Comparison of ENCODE assay signal across 15 cellular contexts in the genomic region with DNA sequence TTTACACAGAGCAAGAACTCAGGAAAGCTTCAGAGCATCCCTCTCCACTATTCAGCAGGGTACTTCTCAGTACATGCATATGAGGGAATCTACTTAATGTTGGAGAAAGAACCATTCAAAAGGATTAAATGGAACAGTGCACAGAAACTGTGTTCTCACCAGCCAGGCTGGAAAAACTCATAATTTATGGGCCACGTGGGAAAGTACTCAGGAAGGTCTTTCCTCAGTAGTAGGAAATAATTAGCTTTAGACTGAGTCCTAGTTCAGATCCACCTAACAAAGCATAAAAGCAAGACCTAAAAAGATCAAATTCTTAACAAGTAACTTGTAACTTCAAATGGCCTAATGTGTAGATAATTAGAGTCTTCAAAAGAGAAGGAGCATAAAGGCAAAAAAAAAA.
DNase-seq lines count a peak whose midpoint lies in the region; ATAC-seq and TF ChIP-seq lines count a peak whose summit lies in the region.
"Had no signal": no experiment of that assay in that cellular context is flagged by ENCODE, and none has a peak within 500 bp of the region (broad histone marks: within the 10 kb centered on the region; RNA-seq: fewer than 3 reads in every experiment).

No MANE protein-coding gene starts in this region.

- no peaks in the 10 kb centered on the region for H3K9me3 Mint-ChIP-seq in CD4-positive, CD25-positive, alpha-beta regulatory T cell
- no peaks in the 10 kb centered on the region for H3K9me3 Mint-ChIP-seq in nephron
- no peaks in the 10 kb centered on the region for H3K9me3 Mint-ChIP-seq in activated CD8-positive, alpha-beta memory T cell treated with anti-CD3 and anti-CD28 coated beads, Interleukin-2, amount 10 ng/mL, durations not matched to agents 7 days and 5 days (ENCODE audit: low read depth)
- H3K9me3 Mint-ChIP-seq: CD4-positive, alpha-beta memory T cell; GM23338; H9 had no signal

- no TSS peak for BruUV-seq in mammary epithelial cell (replicated peaks; lab: Mats Ljungman, UMichigan)

- H3K4me1 Mint-ChIP-seq in CD4-positive, CD25-positive, alpha-beta regulatory T cell: peaks cover 13 to 75% (median 42%) of the 10 kb centered on the region in 4 donors
- H3K4me1 Mint-ChIP-seq in nephron: peaks cover 28% of the 10 kb centered on the region
- H3K4me1 Mint-ChIP-seq in activated CD8-positive, alpha-beta memory T cell treated with anti-CD3 and anti-CD28 coated beads, Interleukin-2, amount 10 ng/mL, durations not matched to agents 7 days and 5 days: peaks cover 4% of the 10 kb centered on the region
- H3K4me1 Mint-ChIP-seq: B cell had no signal

- dilution Hi-C loops in mammary epithelial cell (cut with HindIII; ENCODE audit: low sequenced_read_pairs): no loop called here

- H3K36me3 Mint-ChIP-seq in CD4-positive, CD25-positive, alpha-beta regulatory T cell: peaks cover 35% of the 10 kb centered on the region
- no peaks in the 10 kb centered on the region for H3K36me3 Mint-ChIP-seq in nephron (ENCODE audit: low read depth)
- no peaks in the 10 kb centered on the region for H3K36me3 Mint-ChIP-seq in activated CD8-positive, alpha-beta memory T cell treated with anti-CD3 and anti-CD28 coated beads, Interleukin-2, amount 10 ng/mL, durations not matched to agents 7 days and 5 days
- H3K36me3 Mint-ChIP-seq: CD4-positive, alpha-beta memory T cell had no signal

- intact Hi-C loops in mammary epithelial cell (cut with micrococcal nuclease): no loop called here

- no peak overlapping the region for H3K9ac ChIP-seq in mammary epithelial cell (ENCODE audit: insufficient read depth, low read length)

- ATAC-seq in CD4-positive, CD25-positive, alpha-beta regulatory T cell (ENCODE audit: low read depth in 2 of 2): no peak
- ATAC-seq in activated CD8-positive, alpha-beta memory T cell treated with anti-CD3 and anti-CD28 coated beads, Interleukin-2, amount 10 ng/mL, durations not matched to agents 7 days and 5 days: no peak
- no peak for ATAC-seq in GM18909 (IDR thresholded peaks at IDR 0.05; ENCODE audit: poor library complexity, unreplicated experiment)
- ATAC-seq: GM12878, GM23338 had no signal

- H2AFZ ChIP-seq in mammary epithelial cell (ENCODE audit: low read depth, low read length): no peak overlapping the region
- H2AFZ ChIP-seq: GM23338 had no signal

- peaks cover 14% of the 10 kb centered on the region for H3K4me1 ChIP-seq in CD4-positive, CD25-positive, alpha-beta regulatory T cell (ENCODE audit: control insufficient read depth, insufficient read depth, low read length, poor library complexity, severe bottlenecking)
- H3K4me1 ChIP-seq in mammary epithelial cell (ENCODE audit: insufficient read depth, low read length): no peaks in the 10 kb centered on the region

- no peak for DNase-seq in CD4-positive, CD25-positive, alpha-beta regulatory T cell
- DNase-seq in dermis blood vessel endothelial cell (peak; percentile 5), renal cortical epithelial cell (ENCODE audit: low read depth) (peak; percentile 36), mammary epithelial cell (no peak)
- no peak for DNase-seq in activated CD8-positive, alpha-beta memory T cell treated with anti-CD3 and anti-CD28 coated beads, Interleukin-2, amount 10 ng/mL, durations not matched to agents 7 days and 5 days
- no peak for DNase-seq in activated CD8-positive, alpha-beta memory T cell treated with anti-CD3 and anti-CD28 coated beads for 24 hours
- DNase-seq: C1 segment of cervical spinal cord; CD4-positive, alpha-beta memory T cell; DMS79; H9 had no signal

- peak overlapping the region in 1 of 4 donors; percentile 2 for H3K4me3 Mint-ChIP-seq in CD4-positive, CD25-positive, alpha-beta regulatory T cell
- no peak overlapping the region for H3K4me3 Mint-ChIP-seq in nephron
- no peak overlapping the region for H3K4me3 Mint-ChIP-seq in activated CD8-positive, alpha-beta memory T cell treated with anti-CD3 and anti-CD28 coated beads, Interleukin-2, amount 10 ng/mL, durations not matched to agents 7 days and 5 days
- H3K4me3 Mint-ChIP-seq: B cell; CD4-positive, alpha-beta memory T cell; GM23338; H9 had no signal

- WGBS in mammary epithelial cell (ENCODE audit: low coverage, missing lambda C conversion rate): 100% methylated on average over 1 of the region's 1 CpG

- H3K36me3 ChIP-seq in CD4-positive, CD25-positive, alpha-beta regulatory T cell (ENCODE audit: control insufficient read depth, insufficient read depth, low read length): no peaks in the 10 kb centered on the region
- H3K36me3 ChIP-seq in mammary epithelial cell (ENCODE audit: insufficient read depth, low read length): no peaks in the 10 kb centered on the region

- CTCF ChIA-PET in mammary epithelial cell (lab: Charles Lee; ENCODE audit: low non-redundant PET): no interaction called here
- CTCF ChIA-PET in activated CD8-positive, alpha-beta memory T cell treated with anti-CD3 and anti-CD28 coated beads, Interleukin-2, amount 10 ng/mL, durations not matched to agents 7 days and 5 days (lab: Charles Lee): no interaction called here

- H3K27ac ChIP-seq in CD4-positive, CD25-positive, alpha-beta regulatory T cell (ENCODE audit: insufficient read depth, low read length, poor library complexity, severe bottlenecking): no peak overlapping the region
- H3K27ac ChIP-seq in mammary epithelial cell (ENCODE audit: insufficient read depth, low read depth, low read length): no peak overlapping the region

- H3K27me3 ChIP-seq in CD4-positive, CD25-positive, alpha-beta regulatory T cell (ENCODE audit: control insufficient read depth, insufficient read depth, low read length): no peaks in the 10 kb centered on the region
- no peaks in the 10 kb centered on the region for H3K27me3 ChIP-seq in mammary epithelial cell (ENCODE audit: insufficient read depth, low read length)

- no peak overlapping the region for H3K4me2 ChIP-seq in mammary epithelial cell (ENCODE audit: insufficient read depth, low read depth, low read length)
- H3K4me2 ChIP-seq: GM23338 had no signal

- peaks cover 12% of the 10 kb centered on the region for H3K27me3 Mint-ChIP-seq in CD4-positive, CD25-positive, alpha-beta regulatory T cell
- H3K27me3 Mint-ChIP-seq in nephron (ENCODE audit: low read depth): no peaks in the 10 kb centered on the region
- peaks cover 2% of the 10 kb centered on the region for H3K27me3 Mint-ChIP-seq in activated CD8-positive, alpha-beta memory T cell treated with anti-CD3 and anti-CD28 coated beads, Interleukin-2, amount 10 ng/mL, durations not matched to agents 7 days and 5 days
- H3K27me3 Mint-ChIP-seq: B cell; CD4-positive, alpha-beta memory T cell had no signal

- no peaks in the 10 kb centered on the region for H3K9me3 ChIP-seq in CD4-positive, CD25-positive, alpha-beta regulatory T cell (ENCODE audit: control insufficient read depth in 2 of 2, low read length in 2 of 2)
- no peaks in the 10 kb centered on the region for H3K9me3 ChIP-seq in mammary epithelial cell (replicated peaks; ENCODE audit: insufficient read depth, low read length)

- in situ Hi-C loops in mammary epithelial cell (cut with MboI; ENCODE audit: low sequenced_read_pairs in 2 of 2): no loop called here

- H3K4me3 ChIP-seq in CD4-positive, CD25-positive, alpha-beta regulatory T cell (ENCODE audit: low read depth, low read length): no peak overlapping the region
- H3K4me3 ChIP-seq in mammary epithelial cell (replicated peaks in 1 of 3; ENCODE audit: insufficient read depth in 1 of 3, low read depth in 2 of 3, low read length in 3 of 3): no peak overlapping the region
- H3K4me3 ChIP-seq: GM12878, GM23338 had no signal

- no peak for TF ChIP-seq CTCF in nephron (IDR thresholded peaks at IDR 0.05; ENCODE audit: unreplicated experiment in 3 of 3)
- no peak for TF ChIP-seq CTCF in mammary epithelial cell (conservative IDR thresholded peaks at IDR 0.05 in 1 of 2, IDR thresholded peaks at IDR 0.05 in 1 of 2; ENCODE audit: extremely low read depth in 1 of 2, insufficient read depth in 1 of 2, low read depth in 1 of 2, low read length in 2 of 2)

- no peaks in the 10 kb centered on the region for H3K79me2 ChIP-seq in mammary epithelial cell (ENCODE audit: insufficient read depth, low read length)

- no peaks in the 10 kb centered on the region for H4K20me1 ChIP-seq in mammary epithelial cell (ENCODE audit: insufficient read depth, low read length)

- peak overlapping the region in 2 of 3 donors; percentile 12 to 71 for H3K27ac Mint-ChIP-seq in CD4-positive, CD25-positive, alpha-beta regulatory T cell
- peak overlapping the region; percentile 78 to 94 (median 90) for H3K27ac Mint-ChIP-seq in nephron
- H3K27ac Mint-ChIP-seq in activated CD8-positive, alpha-beta memory T cell treated with anti-CD3 and anti-CD28 coated beads, Interleukin-2, amount 10 ng/mL, durations not matched to agents 7 days and 5 days: no peak overlapping the region
- H3K27ac Mint-ChIP-seq: B cell, GM23338, H9 had no signal

Comparison
In these comparisons a context has a peak if more than half of its experiments do, and no peak if none do; other contexts are left out.
1. DNase-seq: peak in dermis blood vessel endothelial cell (single experiment) and renal cortical epithelial cell (single experiment); none in CD4-positive, CD25-positive, alpha-beta regulatory T cell (0 of 3), mammary epithelial cell (single experiment), activated CD8-positive, alpha-beta memory T cell treated with anti-CD3 and anti-CD28 coated beads, Interleukin-2, amount 10 ng/mL, durations not matched to agents 7 days and 5 days (single experiment) and activated CD8-positive, alpha-beta memory T cell treated with anti-CD3 and anti-CD28 coated beads for 24 hours (single experiment).